ENCODE assay signal across 10 cellular contexts in the genomic region with DNA sequence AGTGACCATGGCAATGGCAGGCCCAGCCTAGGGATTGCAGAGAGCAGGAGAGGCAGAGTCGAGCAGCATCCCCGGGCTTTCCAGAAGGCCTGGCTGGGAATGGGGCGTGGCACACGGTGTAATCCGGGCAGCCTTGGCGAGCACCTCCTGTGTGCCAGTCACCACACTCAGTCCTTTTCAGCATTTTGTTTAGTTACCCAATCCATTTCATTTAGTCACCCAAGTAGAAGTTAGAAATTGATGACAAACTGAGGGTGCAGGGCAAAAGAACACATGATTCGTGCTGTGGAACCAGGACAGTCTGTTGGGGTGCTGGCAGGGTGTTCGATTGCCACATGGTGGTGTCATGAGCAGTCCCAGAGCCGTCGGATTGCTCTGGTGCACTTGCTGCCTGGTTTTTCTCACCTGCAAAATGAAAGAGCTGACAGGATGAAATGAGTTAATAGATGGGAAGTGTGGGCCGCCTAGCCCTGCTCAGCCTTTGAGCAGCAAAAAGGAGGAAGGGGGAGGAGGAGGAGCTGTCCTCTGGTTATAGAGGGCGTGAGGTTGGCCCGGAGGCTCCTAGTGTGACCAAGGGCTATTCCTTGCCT.
DNase-seq lines count a peak whose midpoint lies in the region; ATAC-seq and TF ChIP-seq lines count a peak whose summit lies in the region.
"Had no signal": no experiment of that assay in that cellular context is flagged by ENCODE, and none has a peak within 500 bp of the region (broad histone marks: within the 10 kb centered on the region; RNA-seq: fewer than 3 reads in every experiment).

No MANE protein-coding gene starts in this region.

- TF ChIP-seq CTCF in RWPE2 (IDR thresholded peaks at IDR 0.05; ENCODE audit: poor library complexity, severe bottlenecking) (peak; percentile 43), glutamatergic neuron (IDR thresholded peaks at IDR 0.05; ENCODE audit: partially characterized antibody, unreplicated experiment) (peak; percentile 36), transverse colon (IDR thresholded peaks at IDR 0.05) (peak in 3 of 5 experiments; percentile 17 to 20 (median 19))

- ATAC-seq in RWPE2 (ENCODE audit: low read depth) (peak; percentile 66), HG02642 (IDR thresholded peaks at IDR 0.05; ENCODE audit: poor library complexity, unreplicated experiment) (no peak)

- H3K27me3 ChIP-seq in RWPE2 (ENCODE audit: insufficient read depth, poor library complexity, severe bottlenecking) (no peaks in the 10 kb centered on the region), transverse colon (no peaks in the 10 kb centered on the region)

- H3K27ac ChIP-seq in RWPE2 (ENCODE audit: poor library complexity, severe bottlenecking), result no peak overlapping the region
- H3K27ac ChIP-seq in transverse colon, result no peak overlapping the region
- H3K27ac ChIP-seq: SK-N-MC had no signal

- H3K4me3 ChIP-seq in RWPE2 (ENCODE audit: severe bottlenecking) (no peak overlapping the region), transverse colon (no peak overlapping the region)
- H3K4me3 ChIP-seq: SK-N-MC had no signal

- no peaks in the 10 kb centered on the region for H3K9me3 Mint-ChIP-seq in activated CD4-positive, alpha-beta memory T cell treated with anti-CD3 and anti-CD28 coated beads for 36 hours
- H3K9me3 Mint-ChIP-seq in activated CD4-positive, alpha-beta memory T cell treated with anti-CD3 and anti-CD28 coated beads, Interleukin-2, amount 10 ng/mL, durations not matched to agents 7 days and 5 days, result no peaks in the 10 kb centered on the region
- H3K9me3 Mint-ChIP-seq in glutamatergic neuron (ENCODE audit: unreplicated experiment), result no peaks in the 10 kb centered on the region
- H3K9me3 Mint-ChIP-seq: CD8-positive, alpha-beta memory T cell had no signal

- in situ Hi-C loops in transverse colon (cut with MboI; ENCODE audit: low pct_ligation_motif_present in 1 of 4, low pct_unique_long_range_greater_than_20kb in 1 of 4, low sequenced_read_pairs in 3 of 4), result no loop called here

- 65 to 66% methylated on average over 6 to 13 of the region's 13 CpGs for WGBS in transverse colon (ENCODE audit: low coverage in 1 of 2), 2 donors

- CTCF ChIA-PET in activated CD4-positive, alpha-beta memory T cell treated with anti-CD3 and anti-CD28 coated beads for 36 hours (lab: Charles Lee), result interaction anchor here (0.5 to 1.0 kb wide), 3 partner anchors 13 to 33 kb away, joined by 3 read pairs; no protein-coding TSS in a partner anchor
- CTCF ChIA-PET in activated CD4-positive, alpha-beta memory T cell treated with anti-CD3 and anti-CD28 coated beads, Interleukin-2, amount 10 ng/mL, durations not matched to agents 7 days and 5 days (lab: Charles Lee), result interaction anchor here (1.3 to 1.8 kb wide), 4 partner anchors 12 to 387 kb away, joined by 4 to 7 read pairs (median 4); no protein-coding TSS in a partner anchor

- no peak overlapping the region for H3K4me3 Mint-ChIP-seq in activated CD4-positive, alpha-beta memory T cell treated with anti-CD3 and anti-CD28 coated beads for 36 hours
- no peak overlapping the region for H3K4me3 Mint-ChIP-seq in activated CD4-positive, alpha-beta memory T cell treated with anti-CD3 and anti-CD28 coated beads, Interleukin-2, amount 10 ng/mL, durations not matched to agents 7 days and 5 days
- H3K4me3 Mint-ChIP-seq in glutamatergic neuron (ENCODE audit: unreplicated experiment), result no peak overlapping the region
- H3K4me3 Mint-ChIP-seq: CD8-positive, alpha-beta memory T cell had no signal

- no peaks in the 10 kb centered on the region for H3K36me3 Mint-ChIP-seq in activated CD4-positive, alpha-beta memory T cell treated with anti-CD3 and anti-CD28 coated beads for 36 hours
- no peaks in the 10 kb centered on the region for H3K36me3 Mint-ChIP-seq in activated CD4-positive, alpha-beta memory T cell treated with anti-CD3 and anti-CD28 coated beads, Interleukin-2, amount 10 ng/mL, durations not matched to agents 7 days and 5 days (ENCODE audit: low read depth)
- no peaks in the 10 kb centered on the region for H3K36me3 Mint-ChIP-seq in glutamatergic neuron (ENCODE audit: unreplicated experiment)

- no peak for TF ChIP-seq POLR2A in transverse colon (IDR thresholded peaks at IDR 0.05)

- intact Hi-C loops in activated CD4-positive, alpha-beta memory T cell treated with anti-CD3 and anti-CD28 coated beads for 36 hours (cut with micrococcal nuclease), result no loop called here
- intact Hi-C loops in transverse colon (cut with DNase I; ENCODE audit: low total_unique reads), result no loop called here

- no peaks in the 10 kb centered on the region for H3K9me3 ChIP-seq in RWPE2 (ENCODE audit: severe bottlenecking)
- H3K9me3 ChIP-seq in transverse colon, result no peaks in the 10 kb centered on the region

- H3K4me1 ChIP-seq in RWPE2 (ENCODE audit: insufficient read depth, poor library complexity, severe bottlenecking) (no peaks in the 10 kb centered on the region), transverse colon (no peaks in the 10 kb centered on the region)

- POLR2A ChIA-PET in activated CD4-positive, alpha-beta memory T cell treated with anti-CD3 and anti-CD28 coated beads for 36 hours (lab: Charles Lee), result no interaction called here
- POLR2A ChIA-PET in activated CD4-positive, alpha-beta memory T cell treated with anti-CD3 and anti-CD28 coated beads, Interleukin-2, amount 10 ng/mL, durations not matched to agents 7 days and 5 days (lab: Charles Lee), result no interaction called here

- peaks cover 17% of the 10 kb centered on the region for H3K27me3 Mint-ChIP-seq in activated CD4-positive, alpha-beta memory T cell treated with anti-CD3 and anti-CD28 coated beads for 36 hours
- H3K27me3 Mint-ChIP-seq in activated CD4-positive, alpha-beta memory T cell treated with anti-CD3 and anti-CD28 coated beads, Interleukin-2, amount 10 ng/mL, durations not matched to agents 7 days and 5 days, result peaks cover 4% of the 10 kb centered on the region
- peaks cover 3% of the 10 kb centered on the region for H3K27me3 Mint-ChIP-seq in glutamatergic neuron (ENCODE audit: unreplicated experiment)

- H3K4me1 Mint-ChIP-seq in activated CD4-positive, alpha-beta memory T cell treated with anti-CD3 and anti-CD28 coated beads for 36 hours (ENCODE audit: low read depth), result no peaks in the 10 kb centered on the region
- H3K4me1 Mint-ChIP-seq in activated CD4-positive, alpha-beta memory T cell treated with anti-CD3 and anti-CD28 coated beads, Interleukin-2, amount 10 ng/mL, durations not matched to agents 7 days and 5 days, result no peaks in the 10 kb centered on the region
- H3K4me1 Mint-ChIP-seq in glutamatergic neuron (ENCODE audit: low read depth, unreplicated experiment), result no peaks in the 10 kb centered on the region
- H3K4me1 Mint-ChIP-seq: CD8-positive, alpha-beta memory T cell had no signal

- TF ChIP-seq EP300 in transverse colon (IDR thresholded peaks at IDR 0.05; ENCODE audit: low read depth), result no peak

- peaks cover 13% of the 10 kb centered on the region for H3K36me3 ChIP-seq in RWPE2 (ENCODE audit: low read depth)
- peaks cover 0 to 4% (median 0%) of the 10 kb centered on the region in 4 donors for H3K36me3 ChIP-seq in transverse colon

- H3K27ac Mint-ChIP-seq in activated CD4-positive, alpha-beta memory T cell treated with anti-CD3 and anti-CD28 coated beads for 36 hours, result no peak overlapping the region
- H3K27ac Mint-ChIP-seq in activated CD4-positive, alpha-beta memory T cell treated with anti-CD3 and anti-CD28 coated beads, Interleukin-2, amount 10 ng/mL, durations not matched to agents 7 days and 5 days, result no peak overlapping the region
- no peak overlapping the region for H3K27ac Mint-ChIP-seq in glutamatergic neuron (ENCODE audit: unreplicated experiment)

- DNase-seq in activated CD4-positive, alpha-beta memory T cell treated with anti-CD3 and anti-CD28 coated beads for 36 hours, result peak; percentile 16
- no peak for DNase-seq in activated CD4-positive, alpha-beta memory T cell treated with anti-CD3 and anti-CD28 coated beads, Interleukin-2, amount 10 ng/mL, durations not matched to agents 7 days and 5 days
- DNase-seq in RWPE2 (ENCODE audit: low spot score) (no peak), glutamatergic neuron (no peak), transverse colon (no peak), cortex of kidney (lab: John Stamatoyannopoulos, UW) (no peak), SW 1271 (lab: John Stamatoyannopoulos, UW) (no peak)
- DNase-seq: CD8-positive, alpha-beta memory T cell had no signal
